14 cellular contexts compared by ENCODE assay signal in genomic region chr2:205704101-205704741, GRCh38. TPM values are rescaled to one million over a fixed set of nuclear protein-coding genes. Genes with fewer than 3 reads are reported as not detected.
A peak's percentile ranks its signal among the peaks of the same experiment; 100 is the strongest.
DNase-seq lines count a peak whose midpoint lies in the region; ATAC-seq and TF ChIP-seq lines count a peak whose summit lies in the region.
"Had no signal": no experiment of that assay in that cellular context is flagged by ENCODE, and none has a peak within 500 bp of the region (broad histone marks: within the 10 kb centered on the region; RNA-seq: fewer than 3 reads in every experiment).

No MANE protein-coding gene starts in this region.

- H3K9me3 ChIP-seq in right cardiac atrium (ENCODE audit: control insufficient read depth, low read length) (no peaks in the 10 kb centered on the region), esophagus muscularis mucosa (no peaks in the 10 kb centered on the region), neural progenitor cell (ENCODE audit: low read depth) (no peaks in the 10 kb centered on the region), Karpas-422 (ENCODE audit: low read length) (no peaks in the 10 kb centered on the region)
- H3K9me3 ChIP-seq: MG63 had no signal

- no peak for TF ChIP-seq EP300 in esophagus muscularis mucosa (IDR thresholded peaks at IDR 0.05)

- 42% methylated on average over 9 of the region's 9 CpGs for WGBS in right cardiac atrium
- WGBS in esophagus muscularis mucosa: 41% methylated on average over 7 of the region's 9 CpGs

- no peaks in the 10 kb centered on the region for H3K36me3 Mint-ChIP-seq in neural progenitor cell
- H3K36me3 Mint-ChIP-seq: natural killer cell had no signal

- no peak overlapping the region for H3K4me3 ChIP-seq in right cardiac atrium (ENCODE audit: low read length)
- peak overlapping the region in 2 of 4 donors; percentile 6 to 19 for H3K4me3 ChIP-seq in esophagus muscularis mucosa
- no peak overlapping the region for H3K4me3 ChIP-seq in neural progenitor cell
- H3K4me3 ChIP-seq in Karpas-422 (ENCODE audit: low read length): no peak overlapping the region
- H3K4me3 ChIP-seq: MG63 had no signal

- intact Hi-C loops in right cardiac atrium (cut with DNase I) (no loop called here), left ventricle myocardium superior (cut with micrococcal nuclease) (no loop called here), esophagus muscularis mucosa (cut with DNase I) (no loop called here)

- peaks cover 9% of the 10 kb centered on the region for H3K27me3 Mint-ChIP-seq in neural progenitor cell (ENCODE audit: insufficient read depth, low read depth)

- peaks cover 27% of the 10 kb centered on the region for H3F3A ChIP-seq in neural progenitor cell (ENCODE audit: low read depth)

- H3K4me1 ChIP-seq in right cardiac atrium (ENCODE audit: control insufficient read depth, insufficient read depth, low read length): peaks cover 15% of the 10 kb centered on the region
- H3K4me1 ChIP-seq in esophagus muscularis mucosa: peaks cover 72 to 100% (median 100%) of the 10 kb centered on the region in 4 donors
- peaks cover 83% of the 10 kb centered on the region for H3K4me1 ChIP-seq in neural progenitor cell
- H3K4me1 ChIP-seq in Karpas-422 (ENCODE audit: low read length): peaks cover 41% of the 10 kb centered on the region

- H4K20me1 ChIP-seq in neural progenitor cell (ENCODE audit: low read depth) (peaks cover 11% of the 10 kb centered on the region), Karpas-422 (ENCODE audit: insufficient read depth, low read depth, low read length) (no peaks in the 10 kb centered on the region)

- peak overlapping the region; percentile 35 for H3K27ac Mint-ChIP-seq in neural progenitor cell
- H3K27ac Mint-ChIP-seq: natural killer cell, T-helper 17 cell had no signal

- TF ChIP-seq POLR2A in esophagus muscularis mucosa (IDR thresholded peaks at IDR 0.05; ENCODE audit: low read depth): no peak

- H3K36me3 ChIP-seq in esophagus muscularis mucosa (peaks cover 0 to 32% (median 7%) of the 10 kb centered on the region in 4 donors), neural progenitor cell (no peaks in the 10 kb centered on the region), Karpas-422 (ENCODE audit: insufficient read depth, low read length) (no peaks in the 10 kb centered on the region)
- H3K36me3 ChIP-seq: brain microvascular endothelial cell, MG63 had no signal

- peak; percentile 21 to 49 for ATAC-seq in right cardiac atrium
- ATAC-seq in left ventricle myocardium superior: no peak
- ATAC-seq: natural killer cell, T-helper 17 cell had no signal

- H3K4me1 Mint-ChIP-seq in neural progenitor cell: peaks cover 61% of the 10 kb centered on the region

- no peaks in the 10 kb centered on the region for H3K9me3 Mint-ChIP-seq in neural progenitor cell
- H3K9me3 Mint-ChIP-seq: natural killer cell had no signal

- no peak for TF ChIP-seq CTCF in esophagus muscularis mucosa (IDR thresholded peaks at IDR 0.05)
- no peak for TF ChIP-seq CTCF in neural progenitor cell (IDR thresholded peaks at IDR 0.05)

- H2AFZ ChIP-seq in neural progenitor cell (replicated peaks) (no peak overlapping the region), Karpas-422 (ENCODE audit: low read length) (no peak overlapping the region)

- H3K27ac ChIP-seq in right cardiac atrium (ENCODE audit: low read length) (peak overlapping the region; percentile 18), esophagus muscularis mucosa (replicated peaks in 1 of 4) (peak overlapping the region; percentile 87 to 98 (median 93)), neural progenitor cell (no peak overlapping the region), Karpas-422 (ENCODE audit: low read length) (no peak overlapping the region)
- H3K27ac ChIP-seq: brain microvascular endothelial cell had no signal

- DNase-seq in right cardiac atrium (peak in 2 of 3 donors; percentile 41 to 85), left ventricle myocardium superior (no peak), esophagus muscularis mucosa (ENCODE audit: extremely low spot score) (no peak), neural progenitor cell (ENCODE audit: low spot score) (no peak), SKM-1 treated with dmso at 0.1 percent for 144 hours (lab: John Stamatoyannopoulos, UW; ENCODE audit: unreplicated experiment) (no peak), Karpas-422 (no peak), SIG-M5 (lab: John Stamatoyannopoulos, UW) (no peak)
- no peak for DNase-seq in activated T-cell treated with anti-CD3 and anti-CD28 coated beads, Interleukin-2, amount 50 U/mL, for 48 hours
- DNase-seq: activated CD8-positive, alpha-beta memory T cell treated with anti-CD3 and anti-CD28 coated beads, Interleukin-2, amount 50 U/mL, for 4 hours; brain microvascular endothelial cell; MG63; natural killer cell; NCI-H524 treated with DMSO at 0.1 percent for 48 hours; T-helper 17 cell had no signal

- no peaks in the 10 kb centered on the region for H3K27me3 ChIP-seq in right cardiac atrium (ENCODE audit: control insufficient read depth, insufficient read depth)
- no peaks in the 10 kb centered on the region for H3K27me3 ChIP-seq in esophagus muscularis mucosa
- no peaks in the 10 kb centered on the region for H3K27me3 ChIP-seq in neural progenitor cell
- H3K27me3 ChIP-seq in Karpas-422 (ENCODE audit: low read length): no peaks in the 10 kb centered on the region
- H3K27me3 ChIP-seq: brain microvascular endothelial cell, MG63 had no signal

- H3K79me2 ChIP-seq in neural progenitor cell (ENCODE audit: low read depth) (peaks cover 42% of the 10 kb centered on the region), Karpas-422 (ENCODE audit: low read length) (no peaks in the 10 kb centered on the region)

- H3K9me2 ChIP-seq in Karpas-422 (replicated peaks; ENCODE audit: insufficient read depth, low read length): no peaks in the 10 kb centered on the region

- peak overlapping the region; percentile 28 for H3K4me2 ChIP-seq in neural progenitor cell
- no peak overlapping the region for H3K4me2 ChIP-seq in Karpas-422 (ENCODE audit: low read depth, low read length, poor library complexity, severe bottlenecking)

- no peak overlapping the region for H3K4me3 Mint-ChIP-seq in neural progenitor cell
- H3K4me3 Mint-ChIP-seq: natural killer cell, T-helper 17 cell had no signal

- no peak overlapping the region for H3K9ac ChIP-seq in neural progenitor cell
- H3K9ac ChIP-seq in Karpas-422 (ENCODE audit: low read length): no peak overlapping the region

RNA-seq across cellular contexts. Expression of gene NRP2, which starts 21.9 kb away (rescaled TPM):
- total RNA-seq in right cardiac atrium (10 to 100 TPM in 1 of 4 donors, 1 to 10 TPM in 3; 8.9 to 11.1 (median 9.7) TPM), left ventricle myocardium superior (9.7 TPM), esophagus muscularis mucosa (100 to 1,000 TPM; 195 to 440 (median 314) TPM), neural progenitor cell (ENCODE audit: low replicate concordance) (27.8 and 32.0 TPM in 2 replicates)
- polyA plus RNA-seq in right cardiac atrium: 5.7 TPM
- total RNA-seq in Karpas-422 (2014; rRNA removed; shearing (Covaris generic); ENCODE audit: low replicate concordance): 4.4 and 7.2 TPM in 2 replicates

Comparison
In these comparisons a context has a peak if more than half of its experiments do, and no peak if none do; other contexts are left out.
1. DNase-seq: peak in right cardiac atrium (2 of 3); none in left ventricle myocardium superior (single experiment), esophagus muscularis mucosa (single experiment), neural progenitor cell (single experiment), activated T-cell treated with anti-CD3 and anti-CD28 coated beads, Interleukin-2, amount 50 U/mL, for 48 hours (0 of 2), SKM-1 treated with dmso at 0.1 percent for 144 hours (single experiment), Karpas-422 (single experiment) and SIG-M5 (single experiment).
2. H3K27ac ChIP-seq: peak in right cardiac atrium (single experiment) and esophagus muscularis mucosa (4 of 4); none in neural progenitor cell (single experiment) and Karpas-422 (single experiment).